Comparison of ENCODE assay signal across 1 cellular context in genomic region chr12:12845794-12846243, GRCh38.
TF ChIP-seq lines count a peak whose summit lies in the region.

No MANE protein-coding gene starts in this region.

TF ChIP-seq in HCT116, 20 proteins besides CTCF, POLR2A, EP300 and RAD21 (continued from another document):
- TF ChIP-seq REST (IDR thresholded peaks at IDR 0.05; ENCODE audit: low read depth): no peak
- TF ChIP-seq SRF (IDR thresholded peaks at IDR 0.05; ENCODE audit: low read depth): no peak
- TF ChIP-seq ZBTB33 (IDR thresholded peaks at IDR 0.05; ENCODE audit: extremely low read depth, insufficient replicate concordance, low read length): no peak
- TF ChIP-seq ZFX (IDR thresholded peaks at IDR 0.05): no peak
- no peak for TF ChIP-seq ZNF274 (IDR thresholded peaks at IDR 0.05; ENCODE audit: low read depth, low read length)
- no peak for TF ChIP-seq CEBPB (IDR thresholded peaks at IDR 0.05; ENCODE audit: low read depth)
- no peak for TF ChIP-seq POLR2AphosphoS5 (IDR thresholded peaks at IDR 0.05; ENCODE audit: low read depth, low read length)
